8 cellular contexts compared by ENCODE assay signal in the genomic region with DNA sequence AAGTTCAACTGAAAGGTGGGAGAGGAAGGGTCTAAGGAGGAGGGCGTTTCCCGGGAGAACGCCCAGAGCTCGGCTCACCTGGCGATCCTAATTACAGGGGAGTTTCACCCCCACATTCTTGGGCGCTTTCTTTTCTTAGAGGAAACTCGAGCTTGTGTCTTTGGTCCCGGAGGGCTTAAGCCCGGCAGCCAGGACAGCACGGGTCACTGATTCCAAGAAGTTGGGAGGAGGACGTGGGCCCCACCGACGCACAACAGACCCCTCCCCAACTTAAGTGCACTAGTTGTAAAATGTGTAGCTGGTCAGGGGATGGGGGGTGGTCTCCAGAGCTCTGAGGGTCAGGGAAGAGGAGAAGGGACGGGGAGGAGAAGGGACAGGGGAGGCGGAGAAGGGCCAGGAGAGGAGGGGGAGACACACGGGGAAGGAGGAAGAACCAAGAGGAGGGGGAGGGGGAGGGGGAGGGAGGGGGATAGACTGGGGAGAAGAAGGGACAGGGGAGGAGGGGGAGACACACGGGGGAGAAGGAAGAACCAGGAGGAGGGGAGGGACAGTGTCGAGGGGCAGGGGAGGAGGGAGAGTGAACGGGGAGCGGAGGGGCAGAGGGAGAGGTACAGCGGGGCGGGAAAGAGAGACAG. TPM values are rescaled to one million over a fixed set of nuclear protein-coding genes. Genes with fewer than 3 reads are reported as not detected.
DNase-seq lines count a peak whose midpoint lies in the region; ATAC-seq and TF ChIP-seq lines count a peak whose summit lies in the region.

No MANE protein-coding gene starts in this region.

- H3K27ac Mint-ChIP-seq in Calu3 (ENCODE audit: unreplicated experiment) (peak overlapping the region; percentile 79), neural crest cell (ENCODE audit: unreplicated experiment) (no peak overlapping the region)

- ATAC-seq in HG03460 (IDR thresholded peaks at IDR 0.05; ENCODE audit: unreplicated experiment) (no peak), HG03175 (IDR thresholded peaks at IDR 0.05; ENCODE audit: unreplicated experiment) (no peak), GM18517 (IDR thresholded peaks at IDR 0.05; ENCODE audit: unreplicated experiment) (no peak)

- peaks cover 18% of the 10 kb centered on the region for H3K4me1 Mint-ChIP-seq in Calu3 (ENCODE audit: low read depth, unreplicated experiment)
- H3K4me1 Mint-ChIP-seq in neural crest cell = peaks cover 5% of the 10 kb centered on the region

- intact Hi-C loops in Calu3 (cut with micrococcal nuclease; ENCODE audit: unreplicated experiment) = loop anchor here (5.0 kb wide), 1 partner anchor 38 kb away; no protein-coding TSS in a partner anchor

- H3K27me3 Mint-ChIP-seq in Calu3 (ENCODE audit: unreplicated experiment) = no peaks in the 10 kb centered on the region
- H3K27me3 Mint-ChIP-seq in neural crest cell (ENCODE audit: low read depth) = peaks cover 66% of the 10 kb centered on the region

- H3K9me3 Mint-ChIP-seq in Calu3 (ENCODE audit: low read depth, unreplicated experiment) (no peaks in the 10 kb centered on the region), neural crest cell (no peaks in the 10 kb centered on the region)

- H3K4me3 ChIP-seq in coronary artery = peak overlapping the region; percentile 69

- DNase-seq in Calu3 (no peak), M059J (ENCODE audit: low read depth) (peak; percentile 73), coronary artery (ENCODE audit: low spot score) (no peak), neural crest cell (ENCODE audit: low read depth, low spot score) (no peak), HUDEP-2 (lab: John Stamatoyannopoulos, UW; ENCODE audit: unreplicated experiment in 76 of 76) (no peak)

- TF ChIP-seq CTCF in Calu3 (IDR thresholded peaks at IDR 0.05; ENCODE audit: unreplicated experiment) = no peak
- no peak for TF ChIP-seq CTCF in coronary artery (IDR thresholded peaks at IDR 0.05)
- TF ChIP-seq CTCF in neural crest cell (conservative IDR thresholded peaks at IDR 0.05) = no peak

- H3K36me3 Mint-ChIP-seq in Calu3 (ENCODE audit: insufficient read depth, unreplicated experiment) (peaks cover 45% of the 10 kb centered on the region), neural crest cell (ENCODE audit: low read depth) (no peaks in the 10 kb centered on the region)

- BruUV-seq in Calu3 (replicated peaks; lab: Mats Ljungman, UMichigan) = TSS peak; percentile 35

- no peak overlapping the region for H3K27ac ChIP-seq in coronary artery

- CTCF ChIA-PET in Calu3 (lab: Charles Lee) = no interaction called here

- H3K4me3 Mint-ChIP-seq in Calu3 (ENCODE audit: low read depth, unreplicated experiment) (peak overlapping the region; percentile 82), neural crest cell (peak overlapping the region; percentile 67)

RNA-seq across cellular contexts. Expression of a gene that starts 0.9 kb away (rescaled TPM):
- total RNA-seq in Calu3 (2022) (55.8 and 63.8 TPM in 2 replicates), neural crest cell (1.5 and 2.1 TPM in 2 replicates)
- total RNA-seq in M059J (2014; rRNA removed; shearing (Covaris generic)) = 19.3 and 28.7 TPM in 2 replicates
